In the genomic region with DNA sequence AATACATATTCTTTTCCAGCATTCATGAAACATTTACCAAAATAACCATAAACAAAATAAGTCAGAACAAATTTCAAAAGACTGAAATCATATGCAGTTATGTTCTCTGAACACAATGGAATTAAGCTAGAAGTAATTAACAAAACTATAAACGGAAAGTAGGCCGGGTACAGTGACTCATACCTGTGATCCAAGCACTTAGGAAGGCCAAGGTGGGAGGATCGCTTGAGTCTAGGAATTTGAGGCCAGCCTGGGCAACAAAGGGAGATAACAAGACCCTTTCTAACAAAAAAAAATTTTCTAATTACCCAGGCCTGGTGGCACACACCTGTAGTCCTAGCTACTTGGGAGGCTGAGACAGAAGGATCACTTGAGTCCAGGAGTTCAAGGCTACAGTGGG, we compare ENCODE assay signal across 1 cellular context.
TF ChIP-seq lines count a peak whose summit lies in the region.

No MANE protein-coding gene starts in this region.

TF ChIP-seq in HepG2, 621 proteins besides CTCF, POLR2A, EP300 and RAD21:
- TF ChIP-seq, protein P1, sequence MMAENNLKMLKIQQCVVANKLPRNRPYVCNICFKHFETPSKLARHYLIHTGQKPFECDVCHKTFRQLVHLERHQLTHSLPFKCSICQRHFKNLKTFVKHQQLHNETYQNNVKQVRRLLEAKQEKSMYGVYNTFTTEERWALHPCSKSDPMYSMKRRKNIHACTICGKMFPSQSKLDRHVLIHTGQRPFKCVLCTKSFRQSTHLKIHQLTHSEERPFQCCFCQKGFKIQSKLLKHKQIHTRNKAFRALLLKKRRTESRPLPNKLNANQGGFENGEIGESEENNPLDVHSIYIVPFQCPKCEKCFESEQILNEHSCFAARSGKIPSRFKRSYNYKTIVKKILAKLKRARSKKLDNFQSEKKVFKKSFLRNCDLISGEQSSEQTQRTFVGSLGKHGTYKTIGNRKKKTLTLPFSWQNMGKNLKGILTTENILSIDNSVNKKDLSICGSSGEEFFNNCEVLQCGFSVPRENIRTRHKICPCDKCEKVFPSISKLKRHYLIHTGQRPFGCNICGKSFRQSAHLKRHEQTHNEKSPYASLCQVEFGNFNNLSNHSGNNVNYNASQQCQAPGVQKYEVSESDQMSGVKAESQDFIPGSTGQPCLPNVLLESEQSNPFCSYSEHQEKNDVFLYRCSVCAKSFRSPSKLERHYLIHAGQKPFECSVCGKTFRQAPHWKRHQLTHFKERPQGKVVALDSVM (CRISPR knock-in tag; IDR thresholded peaks at IDR 0.05): 0 out of 2 replicates have a peak, but pooled peaks have one; percentile 34
- TF ChIP-seq RCOR2 (CRISPR knock-in tag; IDR thresholded peaks at IDR 0.05): no peak
